ENCODE assay signal across 17 cellular contexts in the genomic region with DNA sequence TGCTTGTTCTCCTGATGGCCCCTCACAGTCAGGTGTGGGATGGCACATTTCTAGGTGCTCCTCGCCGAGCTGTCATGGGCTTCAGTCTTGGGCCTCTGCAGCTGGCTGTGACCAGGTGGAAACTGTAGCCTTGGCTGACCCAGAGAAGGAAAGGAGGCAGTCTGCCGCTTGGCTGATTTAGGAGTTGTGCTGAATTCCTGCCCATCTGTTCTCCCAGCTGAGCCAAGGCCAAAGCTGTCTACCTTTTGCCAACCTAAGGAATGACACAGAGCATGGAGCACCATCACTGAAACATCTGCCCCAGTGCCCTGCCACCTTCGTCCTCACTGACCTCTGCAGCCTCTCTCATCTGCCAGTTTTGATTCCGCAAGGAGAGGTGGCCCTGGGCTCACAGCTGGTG.
"Had no signal": no experiment of that assay in that cellular context is flagged by ENCODE, and none has a peak within 500 bp of the region (broad histone marks: within the 10 kb centered on the region; RNA-seq: fewer than 3 reads in every experiment).

No MANE protein-coding gene starts in this region.

- H3K9me3 ChIP-seq: esophagus squamous epithelium, heart right ventricle, left ventricle myocardium inferior, spleen had no signal

- H3K27ac ChIP-seq: esophagus squamous epithelium, heart right ventricle, left ventricle myocardium inferior, spleen, VCaP had no signal

- DNase-seq: activated CD4-positive, alpha-beta T cell treated with anti-CD3 and anti-CD28 coated beads, Interleukin-2, amount 50 U/mL, for 48 hours; activated gamma-delta T cell treated with Interleukin-2 at 50 U/mL for 16 hours; aorta; cerebellar nuclear complex; effector memory CD4-positive, alpha-beta T cell; esophagus squamous epithelium; heart right ventricle; left ventricle myocardium inferior; mammary epithelial cell; midbrain; nephron progenitor cell; nucleus accumbens; retina; spleen; stimulated activated CD4-positive, alpha-beta T cell treated with anti-CD3 and anti-CD28 coated beads, Interleukin-4, amount 100 ng/mL, for 4 hours; T-helper 17 cell had no signal

- H3K4me3 ChIP-seq: esophagus squamous epithelium, heart right ventricle, left ventricle myocardium inferior, spleen had no signal

- H3K27me3 ChIP-seq: heart right ventricle, spleen had no signal

- H3K4me1 ChIP-seq: esophagus squamous epithelium, heart right ventricle had no signal
